In the genomic region with DNA sequence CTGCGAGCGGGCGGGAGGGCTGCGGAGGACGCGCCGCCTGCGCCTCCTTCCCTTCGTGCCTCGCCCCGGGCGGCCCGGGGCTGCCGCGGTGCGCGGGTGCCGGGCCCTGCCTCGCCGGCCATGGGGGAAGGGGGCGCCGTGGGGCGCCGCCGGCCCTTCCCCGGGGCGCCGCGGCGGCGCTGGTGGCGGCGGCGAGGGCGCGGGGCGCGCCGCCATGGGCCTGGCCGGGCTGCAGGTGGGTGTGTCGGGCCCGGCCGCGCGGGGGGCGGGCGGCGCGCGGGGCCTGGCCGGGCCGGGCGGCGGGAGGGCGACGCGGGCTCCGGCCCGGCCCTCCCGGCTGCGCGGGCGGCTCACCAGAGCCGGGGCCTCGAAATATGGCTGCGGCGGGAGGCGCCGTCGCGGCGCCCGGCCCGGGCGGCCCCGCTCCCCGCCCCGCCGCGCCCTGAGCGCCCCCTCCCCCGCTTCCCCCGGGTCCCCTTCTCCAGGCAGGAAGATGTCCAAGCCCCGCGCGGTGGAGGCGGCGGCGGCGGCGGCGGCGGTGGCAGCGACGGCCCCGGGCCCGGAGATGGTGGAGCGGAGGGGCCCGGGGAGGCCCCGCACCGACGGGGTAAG, we compare ENCODE assay signal across 9 cellular contexts. TPM values are rescaled to one million over a fixed set of nuclear protein-coding genes. Genes with fewer than 3 reads are reported as not detected.
DNase-seq lines count a peak whose midpoint lies in the region; ATAC-seq and TF ChIP-seq lines count a peak whose summit lies in the region.
"Had no signal": no experiment of that assay in that cellular context is flagged by ENCODE, and none has a peak within 500 bp of the region (broad histone marks: within the 10 kb centered on the region; RNA-seq: fewer than 3 reads in every experiment).

No MANE protein-coding gene starts in this region.

- H3K27me3 ChIP-seq in endodermal cell (ENCODE audit: control insufficient read depth, insufficient read depth, low read length, poor library complexity, severe bottlenecking) (no peaks in the 10 kb centered on the region), prostate gland (replicated peaks; ENCODE audit: insufficient read depth) (no peaks in the 10 kb centered on the region)

- peak overlapping the region; percentile 84 for H3K4me3 Mint-ChIP-seq in endodermal cell

- peaks cover 34% of the 10 kb centered on the region for H3K36me3 Mint-ChIP-seq in endodermal cell (ENCODE audit: low read depth)

- ATAC-seq in GM18502 (IDR thresholded peaks at IDR 0.05; ENCODE audit: poor library complexity, unreplicated experiment) (peak; percentile 18), HG03159 (IDR thresholded peaks at IDR 0.05; ENCODE audit: unreplicated experiment) (peak; percentile 22), GM21529 (IDR thresholded peaks at IDR 0.05; ENCODE audit: unreplicated experiment) (no peak)

- no peaks in the 10 kb centered on the region for H3K9me3 ChIP-seq in endodermal cell (ENCODE audit: control insufficient read depth, low read length)
- no peaks in the 10 kb centered on the region for H3K9me3 ChIP-seq in prostate gland

- DNase-seq in endodermal cell = no peak
- DNase-seq in prostate gland (ENCODE audit: low spot score) = no peak
- no peak for DNase-seq in SKM-1 treated with dmso at 0.1 percent for 144 hours (lab: John Stamatoyannopoulos, UW; ENCODE audit: unreplicated experiment)
- DNase-seq in amniotic stem cell (lab: John Stamatoyannopoulos, UW) = no peak
- DNase-seq in activated gamma-delta T cell (lab: John Stamatoyannopoulos, UW) = no peak

- H3K36me3 ChIP-seq in endodermal cell (ENCODE audit: control insufficient read depth, insufficient read depth, low read length) = peaks cover 37% of the 10 kb centered on the region
- H3K36me3 ChIP-seq in prostate gland = no peaks in the 10 kb centered on the region

- TF ChIP-seq CTCF in endodermal cell (conservative IDR thresholded peaks at IDR 0.05) = no peak
- TF ChIP-seq CTCF in prostate gland (IDR thresholded peaks at IDR 0.05) = no peak

- 0% methylated on average over 10 to 67 of the region's 102 CpGs for WGBS in endodermal cell (ENCODE audit: insufficient coverage in 1 of 2, insufficient read length in 1 of 2), 2 experiments
- WGBS in prostate gland = 4% methylated on average over 5 of the region's 102 CpGs

- H3K9me3 Mint-ChIP-seq in endodermal cell = no peaks in the 10 kb centered on the region
- H3K9me3 Mint-ChIP-seq: neural crest cell had no signal

- H3K4me1 Mint-ChIP-seq in endodermal cell = peaks cover 19% of the 10 kb centered on the region

- H3K27me3 Mint-ChIP-seq in endodermal cell (ENCODE audit: insufficient read depth) = no peaks in the 10 kb centered on the region

- intact Hi-C loops in prostate gland (cut with DNase I) = no loop called here

- no peak overlapping the region for H3K27ac ChIP-seq in endodermal cell (ENCODE audit: low read depth, low read length)
- peak overlapping the region; percentile 88 to 94 for H3K27ac ChIP-seq in prostate gland

- H3K4me1 ChIP-seq in endodermal cell (ENCODE audit: control insufficient read depth, insufficient read depth, low read length) = peaks cover 4% of the 10 kb centered on the region
- H3K4me1 ChIP-seq in prostate gland (replicated peaks) = peaks cover 28% of the 10 kb centered on the region

- H3K9ac ChIP-seq in endodermal cell (ENCODE audit: extremely low read depth, low read length, poor library complexity, severe bottlenecking) = no peak overlapping the region

- no peak for TF ChIP-seq POLR2A in prostate gland (IDR thresholded peaks at IDR 0.05)

- H3K4me3 ChIP-seq in endodermal cell (ENCODE audit: low read length) = peak overlapping the region; percentile 80
- H3K4me3 ChIP-seq in prostate gland = peak overlapping the region; percentile 58 to 70

- H3K27ac Mint-ChIP-seq in endodermal cell = no peak overlapping the region

RNA-seq across cellular contexts. Expression of gene KMT5A, which starts 5.1 kb away (rescaled TPM):
- 10 to 100 TPM; 43.1 to 44.5 TPM for total RNA-seq in endodermal cell
- 43.0 TPM for polyA plus RNA-seq in endodermal cell (2013, experiment 1 of 2)
- 46.0 TPM for polyA plus RNA-seq in endodermal cell (2013, experiment 2 of 2)
- 10 to 100 TPM; 47.3 to 61.9 TPM for total RNA-seq in prostate gland

RNA-seq across cellular contexts. Expression of gene SBNO1, which starts 24.4 kb away (rescaled TPM):
- total RNA-seq in endodermal cell (10 to 100 TPM; 44.5 to 44.7 TPM), prostate gland (10 to 100 TPM; 22.6 to 53.3 TPM)
- polyA plus RNA-seq in endodermal cell (2013, experiment 1 of 2) = 20.6 TPM
- polyA plus RNA-seq in endodermal cell (2013, experiment 2 of 2) = 20.9 TPM

RNA-seq across cellular contexts. Expression of gene RILPL2, which starts 47.4 kb away (rescaled TPM):
- total RNA-seq in endodermal cell = 1 to 10 TPM; 2.6 TPM
- 1.3 TPM for polyA plus RNA-seq in endodermal cell (2013, experiment 1 of 2)
- 1.2 TPM for polyA plus RNA-seq in endodermal cell (2013, experiment 2 of 2)
- 1 to 10 TPM; 8.3 to 8.6 TPM for total RNA-seq in prostate gland
